In the genomic region with DNA sequence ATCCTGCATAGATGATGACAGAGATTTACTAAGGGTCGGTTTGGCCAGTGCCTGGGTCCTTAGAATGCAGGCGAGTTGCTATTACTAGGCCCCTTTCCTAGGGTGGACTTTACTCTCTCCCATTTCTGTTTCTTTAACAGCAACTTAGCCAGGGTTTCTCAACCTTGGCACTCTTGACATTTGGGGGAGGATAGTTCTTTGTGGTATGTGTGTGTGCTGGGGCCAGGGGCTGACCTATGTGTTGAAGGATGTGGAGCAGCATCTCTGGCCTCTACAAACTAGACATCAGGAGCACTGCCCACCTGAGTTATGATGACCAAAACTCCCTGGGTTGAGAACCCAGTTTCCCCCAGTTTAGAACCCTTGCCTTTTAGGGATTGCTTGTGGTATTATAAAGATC, we compare ENCODE assay signal across 16 cellular contexts.
DNase-seq lines count a peak whose midpoint lies in the region; ATAC-seq and TF ChIP-seq lines count a peak whose summit lies in the region.
"Had no signal": no experiment of that assay in that cellular context is flagged by ENCODE, and none has a peak within 500 bp of the region (broad histone marks: within the 10 kb centered on the region; RNA-seq: fewer than 3 reads in every experiment).

No MANE protein-coding gene starts in this region.

- no peak overlapping the region for H3K23ac ChIP-seq in neuronal stem cell (ENCODE audit: low read depth, low read length, poor library complexity)

- no peak overlapping the region for H3K4me2 ChIP-seq in neuronal stem cell (ENCODE audit: insufficient read depth, low read length, poor library complexity, severe bottlenecking)

- H3K4me1 ChIP-seq in gastroesophageal sphincter (peaks cover 0 to 20% (median 3%) of the 10 kb centered on the region in 3 donors), right cardiac atrium (ENCODE audit: control insufficient read depth, insufficient read depth, low read length) (peaks cover 3% of the 10 kb centered on the region), neuronal stem cell (ENCODE audit: control insufficient read depth in 2 of 2, insufficient read depth in 1 of 2, low read depth in 1 of 2, low read length in 2 of 2) (peaks cover 0 to 2% of the 10 kb centered on the region in 2 donors), vagina (peaks cover 42% of the 10 kb centered on the region)
- H3K4me1 ChIP-seq: Caco-2 had no signal

- no peak for TF ChIP-seq EP300 in gastroesophageal sphincter (IDR thresholded peaks at IDR 0.05)

- peak overlapping the region in 1 of 4 donors; percentile 26 for H3K27ac ChIP-seq in gastroesophageal sphincter
- H3K27ac ChIP-seq in right cardiac atrium (ENCODE audit: low read length) = no peak overlapping the region
- H3K27ac ChIP-seq in neuronal stem cell (replicated peaks; ENCODE audit: low read length) = no peak overlapping the region
- H3K27ac ChIP-seq in vagina = peak overlapping the region; percentile 58
- H3K27ac ChIP-seq: HL-60, RWPE1 had no signal

- intact Hi-C loops in right cardiac atrium (cut with DNase I) = no loop called here
- intact Hi-C loops in vagina (cut with DNase I) = no loop called here

- TF ChIP-seq CTCF in gastroesophageal sphincter (IDR thresholded peaks at IDR 0.05) (no peak), vagina (IDR thresholded peaks at IDR 0.05) (no peak)

- WGBS in gastroesophageal sphincter (ENCODE audit: low coverage in 1 of 2), 2 donors = 30% methylated on average over 2 of the region's 2 CpGs; no CpG with 5 or more reads in 1 of the 2 donors
- WGBS in right cardiac atrium = 54% methylated on average over 2 of the region's 2 CpGs
- no CpG with 5 or more reads among the region's 2 CpGs for WGBS in neuronal stem cell (ENCODE audit: extremely low coverage in 2 of 2, insufficient read length in 2 of 2, insufficient replicate concordance in 1 of 2), 2 donors

- H2BK12ac ChIP-seq in neuronal stem cell (ENCODE audit: low read length) = no peak overlapping the region

- H3K4ac ChIP-seq in neuronal stem cell (ENCODE audit: low read length) = no peak overlapping the region

- H3K36me3 ChIP-seq in gastroesophageal sphincter (no peaks in the 10 kb centered on the region), neuronal stem cell (replicated peaks in 1 of 2; ENCODE audit: control insufficient read depth in 2 of 2, insufficient read depth in 2 of 2, low read length in 2 of 2) (no peaks in the 10 kb centered on the region), vagina (no peaks in the 10 kb centered on the region)

- no peak overlapping the region for H2BK120ac ChIP-seq in neuronal stem cell (ENCODE audit: low read depth, low read length)

- H3K9ac ChIP-seq in neuronal stem cell (ENCODE audit: low read depth, low read length, poor library complexity) = no peak overlapping the region

- H3K4me3 ChIP-seq in gastroesophageal sphincter (no peak overlapping the region), right cardiac atrium (ENCODE audit: low read length) (no peak overlapping the region), neuronal stem cell (ENCODE audit: low read length in 2 of 2) (no peak overlapping the region), vagina (no peak overlapping the region)

- no peak overlapping the region for H3K14ac ChIP-seq in neuronal stem cell (ENCODE audit: low read length)

- no peak overlapping the region for H2BK15ac ChIP-seq in neuronal stem cell (ENCODE audit: low read length)

- TF ChIP-seq POLR2A in gastroesophageal sphincter (IDR thresholded peaks at IDR 0.05) (no peak), vagina (IDR thresholded peaks at IDR 0.05) (no peak)

- H3K9me3 ChIP-seq in gastroesophageal sphincter (no peaks in the 10 kb centered on the region), right cardiac atrium (ENCODE audit: control insufficient read depth, low read length) (no peaks in the 10 kb centered on the region), neuronal stem cell (replicated peaks in 1 of 2; ENCODE audit: control insufficient read depth in 2 of 2, insufficient read depth in 1 of 2, low read depth in 1 of 2, low read length in 2 of 2) (no peaks in the 10 kb centered on the region), vagina (no peaks in the 10 kb centered on the region)
- H3K9me3 ChIP-seq: Caco-2 had no signal

- no peak overlapping the region for H2AFZ ChIP-seq in neuronal stem cell (ENCODE audit: low read length)

- peak; percentile 20 to 58 (median 27) for DNase-seq in right cardiac atrium
- no peak for DNase-seq in neuronal stem cell (ENCODE audit: low spot score)
- no peak for DNase-seq in vagina (ENCODE audit: extremely low spot score in 2 of 2)
- DNase-seq in AG20443 (ENCODE audit: low spot score) = no peak
- DNase-seq in SW 1271 (lab: John Stamatoyannopoulos, UW) = no peak
- DNase-seq: ACHN; Caco-2; CD4-positive, CD25-positive, alpha-beta regulatory T cell; EL; HFFc6; NCI-H1105 treated with DMSO at 0.1 percent for 48 hours; NCI-H187 treated with DMSO at 0.1 percent for 48 hours had no signal

- no peak overlapping the region for H3K18ac ChIP-seq in neuronal stem cell (ENCODE audit: low read length)

- ATAC-seq in gastroesophageal sphincter (peak; percentile 39), right cardiac atrium (peak; percentile 55 to 60), HG02981 (IDR thresholded peaks at IDR 0.05; ENCODE audit: unreplicated experiment) (no peak)

- peak overlapping the region; percentile 27 for H2AK5ac ChIP-seq in neuronal stem cell (ENCODE audit: low read depth, low read length)

- H3K27me3 ChIP-seq in gastroesophageal sphincter = no peaks in the 10 kb centered on the region
- H3K27me3 ChIP-seq in right cardiac atrium (ENCODE audit: control insufficient read depth, insufficient read depth) = no peaks in the 10 kb centered on the region
- no peaks in the 10 kb centered on the region for H3K27me3 ChIP-seq in neuronal stem cell (ENCODE audit: control insufficient read depth in 3 of 3, insufficient read depth in 3 of 3, low read depth in 1 of 3, low read length in 3 of 3)
- no peaks in the 10 kb centered on the region for H3K27me3 ChIP-seq in vagina

- H3K79me1 ChIP-seq in neuronal stem cell (ENCODE audit: low read depth, low read length) = no peaks in the 10 kb centered on the region

- no peak overlapping the region for H2BK5ac ChIP-seq in neuronal stem cell (ENCODE audit: low read length)

- H4K8ac ChIP-seq in neuronal stem cell (ENCODE audit: low read depth, low read length) = no peak overlapping the region

- no peak overlapping the region for H4K91ac ChIP-seq in neuronal stem cell (ENCODE audit: low read depth, low read length, poor library complexity)

Comparison
In these comparisons a context has a peak if more than half of its experiments do, and no peak if none do; other contexts are left out.
1. DNase-seq: peak in right cardiac atrium (3 of 3); none in neuronal stem cell (single experiment), vagina (0 of 2), AG20443 (single experiment) and SW 1271 (0 of 2).